ENCODE assay signal across 25 cellular contexts in the genomic region with DNA sequence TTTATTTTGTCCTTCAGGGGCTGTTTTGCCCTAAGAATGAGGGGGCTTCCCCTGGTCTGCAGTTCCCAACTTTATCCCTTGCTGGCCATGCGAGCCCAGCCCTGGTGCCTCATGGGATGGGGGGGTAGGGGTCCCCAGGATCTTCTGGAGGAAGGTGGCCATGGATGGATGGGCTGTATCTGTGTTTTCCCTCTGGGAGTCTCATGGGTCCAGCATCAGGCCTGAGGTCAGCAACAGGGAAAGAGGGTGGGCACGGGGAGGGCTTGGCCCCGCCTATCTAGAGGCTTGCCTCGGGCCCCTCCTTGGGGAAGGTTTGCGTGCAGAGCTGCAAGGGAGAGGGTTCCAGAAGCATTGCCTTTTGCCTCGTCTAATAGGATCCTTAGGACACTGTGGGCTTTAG. TPM values are rescaled to one million over a fixed set of nuclear protein-coding genes. Genes with fewer than 3 reads are reported as not detected.
"Had no signal": no experiment of that assay in that cellular context is flagged by ENCODE, and none has a peak within 500 bp of the region (broad histone marks: within the 10 kb centered on the region; RNA-seq: fewer than 3 reads in every experiment).

No MANE protein-coding gene starts in this region.

- H3K27me3 Mint-ChIP-seq: activated CD4-positive, alpha-beta memory T cell treated with anti-CD3 and anti-CD28 coated beads, Interleukin-2, amount 10 ng/mL, durations not matched to agents 7 days and 5 days; brain; type B pancreatic cell had no signal

- ATAC-seq: activated T-cell treated with anti-CD3 and anti-CD28 coated beads, Interleukin-2, amount 50 U/mL, for 72 hours; esophagus mucosa; mucosa of descending colon; WTC11 had no signal

- H3K4me1 ChIP-seq: vagina had no signal

- H3K27me3 ChIP-seq: vagina had no signal

- H3K4me3 ChIP-seq: mucosa of descending colon, thoracic aorta, vagina had no signal

- H3K9me3 ChIP-seq: mucosa of descending colon, thoracic aorta, vagina had no signal

- H3K27ac Mint-ChIP-seq: activated CD4-positive, alpha-beta memory T cell treated with anti-CD3 and anti-CD28 coated beads, Interleukin-2, amount 10 ng/mL, durations not matched to agents 7 days and 5 days; activated T-cell treated with anti-CD3 and anti-CD28 coated beads, Interleukin-2, amount 50 U/mL, for 72 hours; nephron progenitor cell; type B pancreatic cell had no signal

- DNase-seq: activated CD4-positive, alpha-beta memory T cell treated with anti-CD3 and anti-CD28 coated beads, Interleukin-2, amount 10 ng/mL, durations not matched to agents 7 days and 5 days; activated CD4-positive, alpha-beta T cell treated with anti-CD3 and anti-CD28 coated beads for 4 hours; activated effector memory CD4-positive, alpha-beta T cell treated with Interleukin-2 at 50 U/mL for 16 hours; activated naive CD4-positive, alpha-beta T cell treated with anti-CD3 and anti-CD28 coated beads, Interleukin-2, amount 50 U/mL, for 16 hours; activated T-cell treated with anti-CD3 and anti-CD28 coated beads, Interleukin-2, amount 50 U/mL, for 72 hours; aorta; caudate nucleus; effector memory CD4-positive, alpha-beta T cell; hippocampal formation; mesendoderm; nephron progenitor cell; occipital lobe; stimulated activated CD4-positive, alpha-beta T cell treated with anti-CD3 and anti-CD28 coated beads, Interleukin-2, amount 100 ng/mL, for 48 hours; stimulated activated CD8-positive, alpha-beta memory T cell treated with anti-CD3 and anti-CD28 coated beads, Interleukin-4, amount 100 ng/mL, for 48 hours; stimulated activated naive CD4-positive, alpha-beta T cell treated with Interleukin-2 at 50 U/mL for 16 hours; T-helper 1 cell; T1000 had no signal

- H3K27ac ChIP-seq: thoracic aorta, vagina had no signal

- FAIRE-seq: frontal cortex had no signal

- H3K36me3 Mint-ChIP-seq: type B pancreatic cell had no signal

- H3K4me1 Mint-ChIP-seq: activated CD4-positive, alpha-beta memory T cell treated with anti-CD3 and anti-CD28 coated beads, Interleukin-2, amount 10 ng/mL, durations not matched to agents 7 days and 5 days; brain had no signal

- H3K9me3 Mint-ChIP-seq: activated CD4-positive, alpha-beta memory T cell treated with anti-CD3 and anti-CD28 coated beads, Interleukin-2, amount 10 ng/mL, durations not matched to agents 7 days and 5 days; activated T-cell treated with anti-CD3 and anti-CD28 coated beads, Interleukin-2, amount 50 U/mL, for 72 hours; brain; nephron progenitor cell; type B pancreatic cell; WTC11 had no signal

- H3K4me3 Mint-ChIP-seq: activated CD4-positive, alpha-beta memory T cell treated with anti-CD3 and anti-CD28 coated beads, Interleukin-2, amount 10 ng/mL, durations not matched to agents 7 days and 5 days; activated T-cell treated with anti-CD3 and anti-CD28 coated beads, Interleukin-2, amount 50 U/mL, for 72 hours; brain; nephron progenitor cell; type B pancreatic cell; WTC11 had no signal

RNA-seq across cellular contexts. Expression of a gene that starts 10.8 kb away (rescaled TPM):
- total RNA-seq: esophagus mucosa had no signal
